ENCODE assay signal across 2 cellular contexts in genomic region chr6:7088076-7088742, GRCh38.
TF ChIP-seq lines count a peak whose summit lies in the region.

No MANE protein-coding gene starts in this region.

TF ChIP-seq in HCT116, 20 proteins besides CTCF, POLR2A, EP300 and RAD21:
- TF ChIP-seq FOSL1 (IDR thresholded peaks at IDR 0.05; ENCODE audit: low read depth) (no peak), CBX3 (IDR thresholded peaks at IDR 0.05; ENCODE audit: low read depth) (no peak), POLR2AphosphoS5 (IDR thresholded peaks at IDR 0.05; ENCODE audit: low read depth, low read length) (no peak)
TF ChIP-seq in HCT116: peak in this region for 0.

TF ChIP-seq in GM12878, 131 proteins besides CTCF, POLR2A, EP300 and RAD21:
- no peak for TF ChIP-seq SREBF1 (IDR thresholded peaks at IDR 0.05; ENCODE audit: low read length)
- no peak for TF ChIP-seq BCLAF1 (IDR thresholded peaks at IDR 0.05)
- no peak for TF ChIP-seq IRF4 (IDR thresholded peaks at IDR 0.05; ENCODE audit: low read depth, low read length)
- no peak for TF ChIP-seq CEBPB (IDR thresholded peaks at IDR 0.05; ENCODE audit: borderline replicate concordance in 1 of 2, low read depth in 2 of 2, low read length in 2 of 2)
- TF ChIP-seq FOXM1 (IDR thresholded peaks at IDR 0.05; ENCODE audit: low read depth, low read length): no peak
- TF ChIP-seq RB1 (IDR thresholded peaks at IDR 0.05; ENCODE audit: borderline replicate concordance): no peak
- no peak for TF ChIP-seq KLF5 (IDR thresholded peaks at IDR 0.05; ENCODE audit: partially characterized antibody)
- TF ChIP-seq ZNF384 (IDR thresholded peaks at IDR 0.05; ENCODE audit: borderline replicate concordance, low read depth, low read length): no peak
- no peak for TF ChIP-seq HDGF (IDR thresholded peaks at IDR 0.05)
- TF ChIP-seq HDAC2 (IDR thresholded peaks at IDR 0.05): no peak
